8 cellular contexts compared by ENCODE assay signal in genomic region chr19:35013047-35013819, GRCh38. TPM values are rescaled to one million over a fixed set of nuclear protein-coding genes. Genes with fewer than 3 reads are reported as not detected.
DNase-seq lines count a peak whose midpoint lies in the region; ATAC-seq, FAIRE-seq and TF ChIP-seq lines count a peak whose summit lies in the region.

No MANE protein-coding gene starts in this region.

- DNase-seq in A549 (ENCODE audit: low read depth in 1 of 2, low spot score in 1 of 2), result peak; percentile 82 to 86
- DNase-seq in Panc1 (ENCODE audit: low read depth, low spot score), result peak; percentile 32
- DNase-seq in activated T-helper 1 cell treated with anti-CD3 and anti-CD28 coated beads, Interleukin-2, amount 50 U/mL, for 16 hours (ENCODE audit: low read depth in 1 of 2, low spot score in 1 of 2), result peak; percentile 65 to 68
- DNase-seq in fibroblast of the aortic adventitia (ENCODE audit: low read depth), result peak; percentile 62
- peak; percentile 61 to 90 (median 78) for DNase-seq in pancreas
- DNase-seq in transverse colon, result peak; percentile 77

- no peak overlapping the region for H3K4me3 ChIP-seq in A549
- no peak overlapping the region for H3K4me3 ChIP-seq in Panc1 (ENCODE audit: low read depth in 2 of 2, low read length in 2 of 2)
- H3K4me3 ChIP-seq in fibroblast of the aortic adventitia (ENCODE audit: low read depth, low read length), result no peak overlapping the region
- H3K4me3 ChIP-seq in pancreas, result no peak overlapping the region
- no peak overlapping the region for H3K4me3 ChIP-seq in transverse colon

- no peak overlapping the region for H3K4me2 ChIP-seq in A549

- H3K27ac ChIP-seq in A549 (peak overlapping the region; percentile 2 to 42; a peak in 3 of 6 replicates), Panc1 (ENCODE audit: low read length) (no peak overlapping the region), pancreas (no peak overlapping the region), transverse colon (peak overlapping the region in 3 of 4 donors; percentile 13 to 61 (median 17))

- no TSS peak for BruUV-seq in Panc1 (replicated peaks; lab: Mats Ljungman, UMichigan)

- in situ Hi-C loops in Panc1 (cut with HindIII; ENCODE audit: low pct_unique_long_range_greater_than_20kb, low sequenced_read_pairs), result no loop called here
- in situ Hi-C loops in transverse colon (cut with MboI; ENCODE audit: low pct_ligation_motif_present in 1 of 4, low pct_unique_long_range_greater_than_20kb in 1 of 4, low sequenced_read_pairs in 3 of 4), result loop anchor here in 1 of 4 donors (10.0 kb wide), 1 partner anchor 48 kb away; the partner anchor contains the start of gene ZNF792

- peak; percentile 94 for TF ChIP-seq CTCF in A549 (IDR thresholded peaks at IDR 0.05)
- peak; percentile 98 for TF ChIP-seq CTCF in Panc1 (IDR thresholded peaks at IDR 0.05)
- peak; percentile 99 for TF ChIP-seq CTCF in fibroblast of the aortic adventitia (IDR thresholded peaks at IDR 0.05; ENCODE audit: insufficient read depth, low read length)
- TF ChIP-seq CTCF in pancreas (IDR thresholded peaks at IDR 0.05), result peak; percentile 86 to 95 (median 94)
- TF ChIP-seq CTCF in transverse colon (IDR thresholded peaks at IDR 0.05), result peak; percentile 98 to 99 (median 99)

- ATAC-seq in A549 (peak; percentile 43 to 70), GM19397 (IDR thresholded peaks at IDR 0.05; ENCODE audit: unreplicated experiment) (peak; percentile 65), Panc1 (peak; percentile 81), pancreas (peak; percentile 67 to 90 (median 85)), GM19023 (IDR thresholded peaks at IDR 0.05; ENCODE audit: unreplicated experiment) (no peak)

- H3K9me3 ChIP-seq in A549, result no peaks in the 10 kb centered on the region
- H3K9me3 ChIP-seq in Panc1 (ENCODE audit: control insufficient read depth, insufficient read depth, low read depth, low read length), result no peaks in the 10 kb centered on the region
- no peaks in the 10 kb centered on the region for H3K9me3 ChIP-seq in pancreas
- no peaks in the 10 kb centered on the region for H3K9me3 ChIP-seq in transverse colon

- TF ChIP-seq POLR2A in A549 (IDR thresholded peaks at IDR 0.05; ENCODE audit: low read length) (no peak), transverse colon (IDR thresholded peaks at IDR 0.05) (no peak)

- FAIRE-seq in A549 (lab: Jason Lieb, UNC) (peak; percentile 23), pancreas (lab: Jason Lieb, UNC) (no peak)

- CTCF ChIA-PET in A549 (lab: Yijun Ruan, JAX) (interaction anchor here (0.6 to 61.4 kb wide), 19 partner anchors 1 to 375 kb away, joined by 3 to 1860 read pairs (median 4); partner anchors contain the start of genes GRAMD1A, LGI4, SCN1B and ZNF792), Panc1 (lab: Charles Lee) (no interaction called here)

- H3K36me3 ChIP-seq in Panc1 (ENCODE audit: control insufficient read depth, insufficient read depth, low read length), result no peaks in the 10 kb centered on the region
- H3K36me3 ChIP-seq in pancreas, result peaks cover 5 to 29% (median 19%) of the 10 kb centered on the region in 3 donors
- H3K36me3 ChIP-seq in transverse colon, result no peaks in the 10 kb centered on the region

- 74% methylated on average over 32 of the region's 32 CpGs for WGBS in A549 (ENCODE audit: missing lambda C conversion rate)
- 53 to 54% methylated on average over 32 of the region's 32 CpGs for WGBS in pancreas, 2 donors
- WGBS in transverse colon (ENCODE audit: low coverage in 1 of 2), 2 donors, result 58% methylated on average over 29 of the region's 32 CpGs; no CpG with 5 or more reads in 1 of the 2 donors

- TF ChIP-seq EP300 in A549 (IDR thresholded peaks at IDR 0.05) (no peak), transverse colon (IDR thresholded peaks at IDR 0.05; ENCODE audit: low read depth) (no peak)

- H3K4me1 ChIP-seq in A549 (peaks cover 26% of the 10 kb centered on the region), Panc1 (ENCODE audit: control insufficient read depth, insufficient read depth, low read length) (no peaks in the 10 kb centered on the region), pancreas (peaks cover 0 to 10% (median 4%) of the 10 kb centered on the region in 3 donors), transverse colon (peaks cover 4 to 22% (median 9%) of the 10 kb centered on the region in 4 donors)

- intact Hi-C loops in Panc1 (cut with micrococcal nuclease; ENCODE audit: unreplicated experiment) (loop anchor here (5.0 kb wide), 1 partner anchor 41 kb away; no protein-coding TSS in a partner anchor), pancreas (cut with DNase I) (loop anchor here in 2 of 3 donors (5.0 to 10.0 kb wide), 2 partner anchors 41 to 48 kb away; partner anchors contain the start of gene ZNF792 (in 1 of the 2)), transverse colon (cut with DNase I; ENCODE audit: low total_unique reads) (loop anchor here (2.0 kb wide), 1 partner anchor 40 kb away; no protein-coding TSS in a partner anchor)

- H3K27me3 ChIP-seq in Panc1 (ENCODE audit: control insufficient read depth, insufficient read depth, low read length) (no peaks in the 10 kb centered on the region), pancreas (no peaks in the 10 kb centered on the region), transverse colon (no peaks in the 10 kb centered on the region)

- peak; percentile 98 for TF ChIP-seq RAD21 in A549 (conservative IDR thresholded peaks at IDR 0.05 in 1 of 2, IDR thresholded peaks at IDR 0.05 in 1 of 2)

- POLR2A ChIA-PET in A549 (lab: Yijun Ruan, JAX), result interaction anchor here (0.9 to 2.1 kb wide), 4 partner anchors 12 to 14 kb away, joined by 3 to 7 read pairs (median 6); partner anchors contain the start of gene GRAMD1A
- POLR2A ChIA-PET in Panc1 (lab: Charles Lee), result interaction anchor here (0.6 kb wide), 1 partner anchor 32 kb away, joined by 3 read pairs; no protein-coding TSS in a partner anchor

TF ChIP-seq in A549, 52 proteins besides CTCF, POLR2A, EP300 and RAD21 (continues in another document):
- TF ChIP-seq HEYL (CRISPR knock-in tag; IDR thresholded peaks at IDR 0.05) (no peak), KDM5A (IDR thresholded peaks at IDR 0.05) (no peak), FOXS1 (CRISPR knock-in tag; IDR thresholded peaks at IDR 0.05) (no peak), KDM1A (IDR thresholded peaks at IDR 0.05; ENCODE audit: low read depth) (no peak), RCOR1 (IDR thresholded peaks at IDR 0.05; ENCODE audit: low read depth, low read length) (no peak)

RNA-seq across cellular contexts. Expression of gene GRAMD1A, which starts 13.1 kb away (rescaled TPM):
- 184 and 221 TPM in 2 replicates for polyA plus RNA-seq in A549 (2011; rRNA removed)
- polyA plus RNA-seq in A549 (2012; cell fraction: cytosol; rRNA removed), result 170 and 209 TPM in 2 replicates
- polyA plus RNA-seq in A549 (2012; cell fraction: nucleus; rRNA removed), result 411 and 413 TPM in 2 replicates
- 104 to 131 TPM (median 128 TPM) in 3 replicates for polyA plus RNA-seq in A549 (2017; fragmentation: RNase III; extraction: RNeasy Plus Mini Kit Qiagen cat#74134 plus additional on column Dnase treatment)
- polyA minus RNA-seq in A549 (2011; rRNA and poly(A)+ RNA removed), result 237 and 239 TPM in 2 replicates
- total RNA-seq in Panc1 (2021; ENCODE audit: unreplicated experiment), result 69.9 TPM
- 71.6 TPM for polyA plus RNA-seq in Panc1 (2012; ENCODE audit: insufficient read length)
- 25.1 and 27.0 TPM in 2 replicates for total RNA-seq in fibroblast of the aortic adventitia (ENCODE audit: low replicate concordance)
- total RNA-seq in pancreas, result 10 to 100 TPM; 47.3 to 97.2 (median 87.4) TPM
- 100 to 1,000 TPM in 1 of 2 donors, 10 to 100 TPM in 1; 49.7 to 137 TPM for polyA plus RNA-seq in pancreas
- total RNA-seq in transverse colon, result 10 to 100 TPM; 14.2 to 32.1 (median 21.6) TPM

RNA-seq across cellular contexts. Expression of gene SCN1B, which starts 17.0 kb away (rescaled TPM):
- 11.0 and 12.8 TPM in 2 replicates for polyA plus RNA-seq in A549 (2011; rRNA removed)
- polyA plus RNA-seq in A549 (2012; cell fraction: cytosol; rRNA removed), result 14.1 and 15.1 TPM in 2 replicates
- polyA plus RNA-seq in A549 (2012; cell fraction: nucleus; rRNA removed), result 21.3 and 22.5 TPM in 2 replicates
- 10.3 to 11.4 TPM (median 11.3 TPM) in 3 replicates for polyA plus RNA-seq in A549 (2017; fragmentation: RNase III; extraction: RNeasy Plus Mini Kit Qiagen cat#74134 plus additional on column Dnase treatment)
- polyA minus RNA-seq in A549 (2011; rRNA and poly(A)+ RNA removed), result 7.9 and 12.7 TPM in 2 replicates
- total RNA-seq in Panc1 (2021; ENCODE audit: unreplicated experiment), result 4.6 TPM
- polyA plus RNA-seq in Panc1 (2012; ENCODE audit: insufficient read length), result 2.1 TPM
- 7.0 and 12.1 TPM in 2 replicates for total RNA-seq in fibroblast of the aortic adventitia (ENCODE audit: low replicate concordance)
- 10 to 100 TPM in 1 of 6 donors, 1 to 10 TPM in 5; 2.9 to 11.0 (median 4.4) TPM for total RNA-seq in pancreas
- polyA plus RNA-seq in pancreas, result 10 to 100 TPM; 14.0 to 15.1 TPM
- 10 to 100 TPM in 1 of 4 donors, 1 to 10 TPM in 2, under 1 TPM in 1; 0.60 to 14.2 (median 3.2) TPM for total RNA-seq in transverse colon

RNA-seq across cellular contexts. Expression of gene HPN, which starts 28.3 kb away (rescaled TPM):
- polyA plus RNA-seq in A549 (2011; rRNA removed) (0.08 and 0.09 TPM in 2 replicates), A549 (2017; fragmentation: RNase III; extraction: RNeasy Plus Mini Kit Qiagen cat#74134 plus additional on column Dnase treatment) (0.04 to 0.12 TPM (median 0.06 TPM) in 3 replicates), pancreas (100 to 1,000 TPM; 208 to 238 TPM)
- 0.04 TPM in 2 replicates for polyA plus RNA-seq in A549 (2012; cell fraction: cytosol; rRNA removed)
- polyA plus RNA-seq in A549 (2012; cell fraction: nucleus; rRNA removed), result 0.47 and 0.66 TPM in 2 replicates
- polyA minus RNA-seq in A549 (2011; rRNA and poly(A)+ RNA removed), result not detected in 2 replicates
- total RNA-seq in Panc1 (2021; ENCODE audit: unreplicated experiment) (0.08 TPM), fibroblast of the aortic adventitia (ENCODE audit: low replicate concordance) (0.98 TPM in 1 of 2 replicates, not detected in the other), pancreas (100 to 1,000 TPM in 4 of 6 donors, 10 to 100 TPM in 2; 93.0 to 146 (median 118) TPM), transverse colon (under 1 TPM in 2 of 4 donors, not detected in 2; 0.32 to 0.68 TPM)
- 0.25 TPM for polyA plus RNA-seq in Panc1 (2012; ENCODE audit: insufficient read length)

RNA-seq across cellular contexts. Expression of gene ZNF792, which starts 49.2 kb away (rescaled TPM):
- polyA plus RNA-seq in A549 (2011; rRNA removed), result 3.7 and 5.0 TPM in 2 replicates
- 1.2 and 1.4 TPM in 2 replicates for polyA plus RNA-seq in A549 (2012; cell fraction: cytosol; rRNA removed)
- 1.2 and 1.7 TPM in 2 replicates for polyA plus RNA-seq in A549 (2012; cell fraction: nucleus; rRNA removed)
- 1.9 to 2.2 TPM (median 2.0 TPM) in 3 replicates for polyA plus RNA-seq in A549 (2017; fragmentation: RNase III; extraction: RNeasy Plus Mini Kit Qiagen cat#74134 plus additional on column Dnase treatment)
- polyA minus RNA-seq in A549 (2011; rRNA and poly(A)+ RNA removed), result 11.1 and 15.0 TPM in 2 replicates
- 1.8 TPM for total RNA-seq in Panc1 (2021; ENCODE audit: unreplicated experiment)
- polyA plus RNA-seq in Panc1 (2012; ENCODE audit: insufficient read length), result 1.2 TPM
- total RNA-seq in fibroblast of the aortic adventitia (ENCODE audit: low replicate concordance), result 1.7 and 3.0 TPM in 2 replicates
- total RNA-seq in pancreas, result 1 to 10 TPM; 1.5 to 6.4 (median 2.6) TPM
- polyA plus RNA-seq in pancreas, result 1 to 10 TPM; 1.0 to 1.6 TPM
- 1 to 10 TPM; 3.4 to 8.4 (median 6.5) TPM for total RNA-seq in transverse colon

Comparison
In these comparisons a context has a peak if more than half of its experiments do, and no peak if none do; other contexts are left out.
1. DNase-seq: peak in every context shown above with its lines; median percentile 84 in A549; 78 in pancreas; 77 in transverse colon; 66 in activated T-helper 1 cell treated with anti-CD3 and anti-CD28 coated beads, Interleukin-2, amount 50 U/mL, for 16 hours; 62 in fibroblast of the aortic adventitia; 32 in Panc1.
2. H3K27ac ChIP-seq: peak in A549 (2 of 2) and transverse colon (3 of 4); none in Panc1 (single experiment) and pancreas (0 of 4).
3. RNA of gene HPN, which starts 28.3 kb away (total RNA-seq): 93.0 to 146 TPM in pancreas; 0.32 to 0.68 TPM in transverse colon, 0.08 TPM in Panc1 (single experiment) and 0.98 TPM in fibroblast of the aortic adventitia; every median in the first group is over 10 times any median in the second.
4. Peak in every context shown above with its lines, with median percentiles within 50 percentile points of each other: CTCF ChIP-seq.